ENCODE assay signal across 31 cellular contexts in genomic region chr2:50484371-50484770, GRCh38.
A peak's percentile ranks its signal among the peaks of the same experiment; 100 is the strongest.
DNase-seq lines count a peak whose midpoint lies in the region; TF ChIP-seq lines count a peak whose summit lies in the region.
"Had no signal": no experiment of that assay in that cellular context is flagged by ENCODE, and none has a peak within 500 bp of the region (broad histone marks: within the 10 kb centered on the region; RNA-seq: fewer than 3 reads in every experiment).

No MANE protein-coding gene starts in this region.

- no peaks in the 10 kb centered on the region for H3K36me3 ChIP-seq in HAP-1 (replicated peaks)
- no peaks in the 10 kb centered on the region for H3K36me3 ChIP-seq in osteoblast (ENCODE audit: insufficient read depth, low read length)
- H3K36me3 ChIP-seq: BE2C; BLaER1; BLaER1 treated with 17β-estradiol and CSF1 and Interleukin-3, amounts not matched to agents 10 nM and 100 nM had no signal

- 0 out of 2 replicates have a peak overlapping the region, but pooled peaks have one; percentile 7 for H3K27ac ChIP-seq in VCaP
- H3K27ac ChIP-seq in osteoblast (ENCODE audit: low read depth, low read length) = no peak overlapping the region
- H3K27ac ChIP-seq: 22Rv1; A549; BLaER1; BLaER1 treated with 17β-estradiol and CSF1 and Interleukin-3, amounts not matched to agents 10 nM and 100 nM; C4-2B had no signal

- TF ChIP-seq CTCF in VCaP (conservative IDR thresholded peaks at IDR 0.05) = no peak
- TF ChIP-seq CTCF in osteoblast (IDR thresholded peaks at IDR 0.05; ENCODE audit: extremely low read depth, low read depth, low read length) = no peak

- H3K4me2 ChIP-seq in osteoblast (ENCODE audit: insufficient read depth, low read length) = no peak overlapping the region
- H3K4me2 ChIP-seq: A549; BLaER1; BLaER1 treated with 17β-estradiol and CSF1 and Interleukin-3, amounts not matched to agents 10 nM and 100 nM had no signal

- H4K20me1 ChIP-seq in osteoblast (ENCODE audit: insufficient read depth, low read length) = no peaks in the 10 kb centered on the region
- H4K20me1 ChIP-seq: BLaER1; BLaER1 treated with 17β-estradiol and CSF1 and Interleukin-3, amounts not matched to agents 10 nM and 100 nM had no signal

- H2AFZ ChIP-seq in osteoblast (ENCODE audit: low read length) = no peak overlapping the region

- H3K27me3 ChIP-seq in HAP-1 (ENCODE audit: low read depth) (no peaks in the 10 kb centered on the region), osteoblast (ENCODE audit: insufficient read depth, low read length) (no peaks in the 10 kb centered on the region)
- H3K27me3 ChIP-seq: BE2C; BLaER1; BLaER1 treated with 17β-estradiol and CSF1 and Interleukin-3, amounts not matched to agents 10 nM and 100 nM had no signal

- H3K4me1 ChIP-seq in HAP-1 = peaks cover 19% of the 10 kb centered on the region
- no peaks in the 10 kb centered on the region for H3K4me1 ChIP-seq in osteoblast (ENCODE audit: insufficient read depth, low read length)
- H3K4me1 ChIP-seq: A549, BE2C, BLaER1, Caco-2 had no signal

- DNase-seq in HAP-1 (ENCODE audit: low spot score in 2 of 2) (peak; percentile 50 to 52), osteoblast (ENCODE audit: insufficient read length, low spot score, missing footprints) (peak; percentile 19), NCI-H2081 treated with DMSO at 0.1 percent for 48 hours (lab: John Stamatoyannopoulos, UW) (no peak), NCI-H1092 (lab: John Stamatoyannopoulos, UW) (no peak), NCI-H1694 (lab: John Stamatoyannopoulos, UW) (no peak)
- DNase-seq: 8988T; ACHN; AML-193; BE2C; C1 segment of cervical spinal cord; Caco-2; Calu3; CD4-positive, alpha-beta memory T cell; CD4-positive, alpha-beta T cell; CD4-positive, CD25-positive, alpha-beta regulatory T cell; CD8-positive, alpha-beta memory T cell; CD8-positive, alpha-beta T cell; COR-L47; DMS 273 treated with DMSO at 0.1 percent for 48 hours; DMS153; DMS53; DMS79; DMS79 treated with DMSO at 0.1 percent for 48 hours; DND-41; EL had no signal

- H3K9me3 ChIP-seq in HAP-1 (no peaks in the 10 kb centered on the region), osteoblast (ENCODE audit: low read depth, low read length) (no peaks in the 10 kb centered on the region)
- H3K9me3 ChIP-seq: A549; BE2C; BLaER1; BLaER1 treated with 17β-estradiol and CSF1 and Interleukin-3, amounts not matched to agents 10 nM and 100 nM; Caco-2 had no signal

- in situ Hi-C loops in HAP-1 (cut with MboI; ENCODE audit: low sequenced_read_pairs) = loop anchor here (25.0 kb wide), 2 partner anchors 322 to 722 kb away; no protein-coding TSS in a partner anchor

- no peak overlapping the region for H3K4me3 ChIP-seq in HAP-1
- no peak overlapping the region for H3K4me3 ChIP-seq in osteoblast (ENCODE audit: insufficient read depth, low read length)
- H3K4me3 ChIP-seq: A549; BLaER1; BLaER1 treated with 17β-estradiol and CSF1 and Interleukin-3, amounts not matched to agents 10 nM and 100 nM had no signal

- no peaks in the 10 kb centered on the region for H3K79me2 ChIP-seq in osteoblast (ENCODE audit: insufficient read depth, low read length)

Comparison
In these comparisons a context has a peak if more than half of its experiments do, and no peak if none do; other contexts are left out.
1. DNase-seq: peak in HAP-1 (2 of 2) and osteoblast (single experiment); none in NCI-H2081 treated with DMSO at 0.1 percent for 48 hours (single experiment), NCI-H1092 (single experiment) and NCI-H1694 (single experiment).